In the genomic region with DNA sequence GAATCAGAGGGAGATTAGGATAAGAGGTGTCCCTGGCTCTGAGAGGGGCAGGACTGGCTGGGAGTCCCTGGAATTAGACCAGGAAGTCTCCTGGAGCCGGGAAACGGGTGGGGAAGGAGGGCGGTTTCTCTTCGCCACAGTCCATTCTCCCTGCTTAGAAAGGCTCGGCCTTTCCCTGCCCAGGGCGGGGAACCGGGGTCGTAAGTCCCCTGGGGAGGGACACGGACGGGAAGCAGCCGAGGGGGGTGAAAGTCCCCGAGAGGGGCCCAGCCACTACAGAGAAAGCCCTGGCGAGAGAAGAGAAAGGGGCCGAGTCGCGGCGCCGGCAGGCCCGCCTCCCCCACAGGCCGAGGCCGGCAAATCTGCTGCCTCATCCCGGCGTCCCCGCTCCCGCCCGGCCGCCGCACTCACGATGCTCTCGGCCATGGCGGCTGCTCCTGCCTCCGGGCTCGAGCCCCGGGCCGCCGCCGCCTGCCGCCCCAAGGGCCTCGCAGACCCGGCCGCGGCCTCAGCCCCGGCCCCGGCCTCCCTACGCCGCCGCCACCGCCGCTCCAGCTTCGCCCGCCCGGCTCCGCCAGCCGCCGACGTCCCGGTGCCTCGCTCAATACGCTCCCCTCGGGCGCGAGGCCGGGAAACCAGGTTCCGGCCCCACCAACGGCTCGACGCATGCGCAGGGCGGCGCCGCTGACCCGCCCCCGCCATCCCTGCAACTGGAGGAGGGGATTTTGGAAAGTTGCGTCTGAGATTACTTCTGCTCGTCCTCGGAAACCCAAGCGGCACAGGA, we compare ENCODE assay signal across 8 cellular contexts. TPM values are rescaled to one million over a fixed set of nuclear protein-coding genes. Genes with fewer than 3 reads are reported as not detected.
A peak's percentile ranks its signal among the peaks of the same experiment; 100 is the strongest.
DNase-seq lines count a peak whose midpoint lies in the region; ATAC-seq and TF ChIP-seq lines count a peak whose summit lies in the region.

A gene (minus strand): TSS at position 608 of the 784 bp plus-strand sequence. CDS start 182 bp downstream, at position 426.
A gene (plus strand): TSS at position 692 of the 784 bp plus-strand sequence. CDS start 5,217 bp downstream, outside the sequence.

- no peaks in the 10 kb centered on the region for H3K9me3 Mint-ChIP-seq in chondrocyte (ENCODE audit: low read depth)

- peak within 1 kb of the TSS; percentile 92 for H3K4me3 Mint-ChIP-seq in chondrocyte (ENCODE audit: unreplicated experiment)

- peak; percentile 89 for DNase-seq in NCI-H345 treated with DMSO at 0.1 percent for 48 hours (lab: John Stamatoyannopoulos, UW; ENCODE audit: unreplicated experiment)
- DNase-seq in activated CD4-positive, alpha-beta T cell treated with anti-CD3 and anti-CD28 coated beads for 24 hours (ENCODE audit: low read depth in 2 of 2) = peak; percentile 79 to 81
- DNase-seq in chondrocyte (ENCODE audit: low spot score) = peak; percentile 95
- DNase-seq in kidney tubule cell (ENCODE audit: low spot score) = peak; percentile 88
- peak; percentile 55 to 76 for DNase-seq in stimulated activated CD4-positive, alpha-beta T cell treated with anti-CD3 and anti-CD28 coated beads, Interleukin-1b, Interleukin-23, amount 100 ng/mL, for 1 hour (ENCODE audit: low read depth in 2 of 2)

- H3K27me3 Mint-ChIP-seq in chondrocyte (ENCODE audit: low read depth) = no peaks in the 10 kb centered on the region

- peaks cover 6% of the 10 kb centered on the region for H3K4me1 ChIP-seq in ACC112 (ENCODE audit: control insufficient read depth, insufficient read depth, low read length, unreplicated experiment)

- peaks cover 48% of the 10 kb centered on the region for H3K79me2 ChIP-seq in ACC112 (ENCODE audit: control insufficient read depth, insufficient read depth, low read length, unreplicated experiment)

- H3K4me3 ChIP-seq in ACC112 (ENCODE audit: low read depth, low read length) = peak within 1 kb of the TSS; percentile 94

- peak within 1 kb of the TSS; percentile 91 for H2AFZ ChIP-seq in ACC112 (ENCODE audit: low read length, unreplicated experiment)

- peaks cover 23% of the 10 kb centered on the region for H3K4me1 Mint-ChIP-seq in chondrocyte (ENCODE audit: low read depth)

- peak within 1 kb of the TSS; percentile 89 for H3K27ac ChIP-seq in ACC112 (ENCODE audit: low read depth, low read length)

- peak; percentile 77 for ATAC-seq in GM18868 (IDR thresholded peaks at IDR 0.05; ENCODE audit: unreplicated experiment)
- ATAC-seq in HG03139 (IDR thresholded peaks at IDR 0.05; ENCODE audit: unreplicated experiment) = peak; percentile 71

- TF ChIP-seq CTCF in chondrocyte (IDR thresholded peaks at IDR 0.05) = no peak

- no peaks in the 10 kb centered on the region for H3K36me3 ChIP-seq in ACC112 (ENCODE audit: insufficient read depth, low read length)

- H3K27me3 ChIP-seq in ACC112 (ENCODE audit: insufficient read depth, low read length) = no peaks in the 10 kb centered on the region

- peaks cover 2% of the 10 kb centered on the region for H3K36me3 Mint-ChIP-seq in chondrocyte (ENCODE audit: low read depth)

- H3K27ac Mint-ChIP-seq in chondrocyte (ENCODE audit: unreplicated experiment) = peak within 1 kb of the TSS; percentile 97

RNA-seq across cellular contexts. Expression of the first gene that starts in this region (rescaled TPM):
- total RNA-seq in chondrocyte = 104 to 118 TPM (median 110 TPM) in 3 replicates

RNA-seq across cellular contexts. Expression of the second gene that starts in this region (rescaled TPM):
- total RNA-seq in chondrocyte = 1.7 to 2.2 TPM (median 1.8 TPM) in 3 replicates

Comparison
In these comparisons a context has a peak if more than half of its experiments do, and no peak if none do; other contexts are left out.
1. Peak in every context shown above with its lines: DNase-seq, ATAC-seq, H3K4me3 ChIP-seq and H3K27ac ChIP-seq.